8 cellular contexts compared by ENCODE assay signal in the genomic region with DNA sequence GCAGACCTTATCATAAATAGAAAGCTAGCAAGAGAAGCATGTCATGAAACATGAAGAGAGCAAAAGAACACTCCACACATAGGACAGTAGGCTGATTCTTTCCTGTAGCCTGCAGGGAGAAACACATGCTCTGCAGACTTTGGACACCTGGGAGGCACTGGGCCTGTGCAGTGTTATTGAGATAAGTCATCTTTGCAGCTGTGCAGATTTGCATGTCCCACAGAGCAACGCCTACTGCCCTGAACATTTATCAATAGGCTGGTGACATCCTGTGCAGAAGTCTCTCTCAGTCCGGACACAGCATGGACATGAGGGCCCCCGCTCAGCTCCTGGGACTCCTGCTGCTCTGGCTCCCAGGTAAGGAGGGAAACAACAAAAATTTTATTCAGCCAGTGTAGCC.
DNase-seq lines count a peak whose midpoint lies in the region; ATAC-seq, FAIRE-seq and TF ChIP-seq lines count a peak whose summit lies in the region.
"Not testable (repeated sequence)": the region's sequence is repeated elsewhere in the genome, so short reads cannot be mapped to it uniquely, and the experiment has no call there.

No MANE protein-coding gene starts in this region.

- not testable (repeated sequence) for H3K4me1 Mint-ChIP-seq in memory B cell

- FAIRE-seq in GM12892 (lab: Jason Lieb, UNC) = peak; percentile 89

- DNase-seq in GM12892 (ENCODE audit: insufficient read length); memory B cell (ENCODE audit: low spot score in 2 of 2): not testable (repeated sequence)
- peak; percentile 61 for DNase-seq in NAMALWA (ENCODE audit: low spot score)

- TF ChIP-seq POLR2A in GM12892 (IDR thresholded peaks at IDR 0.05; ENCODE audit: low read depth, low read length) = not testable (repeated sequence)

- H3K36me3 Mint-ChIP-seq in memory B cell = not testable (repeated sequence)

- H3K27ac Mint-ChIP-seq in memory B cell = not testable (repeated sequence)

- ATAC-seq in GM19023 (IDR thresholded peaks at IDR 0.05; ENCODE audit: unreplicated experiment) (peak; percentile 98), GM21515 (IDR thresholded peaks at IDR 0.05; ENCODE audit: unreplicated experiment) (peak; percentile 67), HG02642 (IDR thresholded peaks at IDR 0.05; ENCODE audit: poor library complexity, unreplicated experiment) (peak; percentile 80), HG02970 (IDR thresholded peaks at IDR 0.05; ENCODE audit: low FRiP score, unreplicated experiment) (peak; percentile 55), HG03342 (IDR thresholded peaks at IDR 0.05; ENCODE audit: unreplicated experiment) (peak; percentile 55), memory B cell (ENCODE audit: low read depth) (peak; percentile 91)

- H3K9me3 Mint-ChIP-seq in memory B cell = not testable (repeated sequence)

- not testable (repeated sequence) for H3K27me3 Mint-ChIP-seq in memory B cell

- peak overlapping the region; percentile 24 for H3K4me3 Mint-ChIP-seq in memory B cell
